21 cellular contexts compared by ENCODE assay signal in the genomic region with DNA sequence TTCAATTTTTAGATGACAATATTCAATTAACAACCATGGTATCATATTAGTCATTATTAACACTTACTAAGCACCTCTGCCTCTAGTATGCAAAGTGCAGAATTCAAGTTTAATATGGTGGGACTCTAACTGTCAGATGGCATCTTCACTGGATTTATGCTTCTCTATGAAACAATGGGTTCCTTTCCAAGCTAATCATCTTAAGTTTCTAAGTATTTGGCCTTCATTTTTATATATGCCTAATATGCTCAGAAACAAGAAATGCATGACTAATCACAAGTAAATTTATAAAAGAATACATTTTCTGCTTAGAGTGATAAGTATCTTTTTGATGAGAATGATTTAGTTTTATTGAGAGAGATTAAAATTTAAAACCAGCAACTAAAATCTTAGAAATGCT.
"Had no signal": no experiment of that assay in that cellular context is flagged by ENCODE, and none has a peak within 500 bp of the region (broad histone marks: within the 10 kb centered on the region; RNA-seq: fewer than 3 reads in every experiment).

No MANE protein-coding gene starts in this region.

- H3K4me1 ChIP-seq: breast epithelium, neural progenitor cell, testis had no signal

- H3K27ac Mint-ChIP-seq: activated B cell treated with CpG ODN at 0.5 μM for 24 hours, endodermal cell, neural progenitor cell had no signal

- H3K4me3 Mint-ChIP-seq: activated B cell treated with CpG ODN at 0.5 μM for 24 hours, endodermal cell, neural progenitor cell had no signal

- H3K36me3 ChIP-seq: breast epithelium, gastroesophageal sphincter, heart right ventricle, neural progenitor cell, ovary, sigmoid colon, spleen, stomach, upper lobe of left lung had no signal

- H3K4me3 ChIP-seq: breast epithelium, gastroesophageal sphincter, heart right ventricle, lung, neural progenitor cell, ovary, sigmoid colon, spleen, stomach, testis, upper lobe of left lung had no signal

- H3K27ac ChIP-seq: breast epithelium, gastroesophageal sphincter, heart right ventricle, neural progenitor cell, ovary, sigmoid colon, spleen, stomach, testis, upper lobe of left lung had no signal

- DNase-seq: activated B cell treated with CpG ODN at 0.5 μM for 24 hours; activated gamma-delta T cell; activated T-cell treated with anti-CD3 and anti-CD28 coated beads, Interleukin-2, amount 50 U/mL, for 1 hour; aorta; endodermal cell; erythroblast; heart right ventricle; left colon; midbrain; ovary; sigmoid colon; spleen; stomach; T-helper 2 cell; testis; upper lobe of left lung had no signal

- ATAC-seq: gastroesophageal sphincter, heart right ventricle, left colon had no signal

- FAIRE-seq: islet of Langerhans had no signal

- H3K36me3 Mint-ChIP-seq: neural progenitor cell had no signal

- H3K4me1 Mint-ChIP-seq: endodermal cell, neural progenitor cell had no signal

- H3K9me3 Mint-ChIP-seq: activated B cell treated with CpG ODN at 0.5 μM for 24 hours, endodermal cell, neural progenitor cell had no signal

- H3K27me3 ChIP-seq: breast epithelium, gastroesophageal sphincter, heart right ventricle, neural progenitor cell, ovary, sigmoid colon, spleen, stomach, testis, upper lobe of left lung had no signal

- H3K9me3 ChIP-seq: breast epithelium, gastroesophageal sphincter, heart right ventricle, ovary, sigmoid colon, spleen, stomach, testis, upper lobe of left lung had no signal

- H3K27me3 Mint-ChIP-seq: activated B cell treated with CpG ODN at 0.5 μM for 24 hours had no signal
